Comparison of ENCODE assay signal across 8 cellular contexts in genomic region chr17:30095507-30096244, GRCh38. TPM values are rescaled to one million over a fixed set of nuclear protein-coding genes. Genes with fewer than 3 reads are reported as not detected.
DNase-seq lines count a peak whose midpoint lies in the region; ATAC-seq and TF ChIP-seq lines count a peak whose summit lies in the region.

No MANE protein-coding gene starts in this region.

- no peak for ATAC-seq in GM18498 (IDR thresholded peaks at IDR 0.05; ENCODE audit: unreplicated experiment)
- ATAC-seq in effector memory CD8-positive, alpha-beta T cell (replicated peaks) = no peak

- no peak overlapping the region for H3K4me3 Mint-ChIP-seq in activated naive CD8-positive, alpha-beta T cell treated with anti-CD3 and anti-CD28 coated beads for 36 hours
- no peak overlapping the region for H3K4me3 Mint-ChIP-seq in effector memory CD8-positive, alpha-beta T cell

- TF ChIP-seq CTCF in GM12872 (IDR thresholded peaks at IDR 0.05; ENCODE audit: insufficient read depth, low read depth, low read length) = peak; percentile 66

- no peak overlapping the region for H3K27ac Mint-ChIP-seq in activated naive CD8-positive, alpha-beta T cell treated with anti-CD3 and anti-CD28 coated beads for 36 hours
- H3K27ac Mint-ChIP-seq in effector memory CD8-positive, alpha-beta T cell = no peak overlapping the region

- H3K36me3 Mint-ChIP-seq in activated naive CD8-positive, alpha-beta T cell treated with anti-CD3 and anti-CD28 coated beads for 36 hours = no peaks in the 10 kb centered on the region
- no peaks in the 10 kb centered on the region for H3K36me3 Mint-ChIP-seq in effector memory CD8-positive, alpha-beta T cell (ENCODE audit: insufficient read depth)

- H3K9me3 Mint-ChIP-seq in activated naive CD8-positive, alpha-beta T cell treated with anti-CD3 and anti-CD28 coated beads for 36 hours = no peaks in the 10 kb centered on the region
- H3K9me3 Mint-ChIP-seq in effector memory CD8-positive, alpha-beta T cell = no peaks in the 10 kb centered on the region

- peaks cover 10% of the 10 kb centered on the region for H3K4me1 Mint-ChIP-seq in activated naive CD8-positive, alpha-beta T cell treated with anti-CD3 and anti-CD28 coated beads for 36 hours
- H3K4me1 Mint-ChIP-seq in effector memory CD8-positive, alpha-beta T cell (ENCODE audit: low read depth in 2 of 2) = peaks cover 6 to 8% of the 10 kb centered on the region in 2 donors

- DNase-seq in AG20443 (ENCODE audit: low spot score) (peak; percentile 73), NCI-H748 (lab: John Stamatoyannopoulos, UW; ENCODE audit: unreplicated experiment) (peak; percentile 43), cerebellum (ENCODE audit: low spot score) (peak; percentile 14), medulla oblongata (ENCODE audit: extremely low spot score) (peak; percentile 62)
- DNase-seq in activated naive CD8-positive, alpha-beta T cell treated with anti-CD3 and anti-CD28 coated beads for 36 hours = no peak
- no peak for DNase-seq in effector memory CD8-positive, alpha-beta T cell

- H3K27me3 Mint-ChIP-seq in activated naive CD8-positive, alpha-beta T cell treated with anti-CD3 and anti-CD28 coated beads for 36 hours = peaks cover 20% of the 10 kb centered on the region
- peaks cover 20 to 27% of the 10 kb centered on the region in 2 donors for H3K27me3 Mint-ChIP-seq in effector memory CD8-positive, alpha-beta T cell

RNA-seq across cellular contexts. Expression of gene NSRP1, which starts 20.9 kb away (rescaled TPM):
- 17.1 TPM for total RNA-seq in cerebellum
- 10 to 100 TPM; 26.1 to 29.7 TPM for total RNA-seq in activated naive CD8-positive, alpha-beta T cell treated with anti-CD3 and anti-CD28 coated beads for 36 hours

Comparison
In these comparisons a context has a peak if more than half of its experiments do, and no peak if none do; other contexts are left out.
1. DNase-seq: peak in AG20443 (single experiment), NCI-H748 (single experiment), cerebellum (single experiment) and medulla oblongata (single experiment); none in activated naive CD8-positive, alpha-beta T cell treated with anti-CD3 and anti-CD28 coated beads for 36 hours (single experiment) and effector memory CD8-positive, alpha-beta T cell (0 of 3).